In the genomic region with DNA sequence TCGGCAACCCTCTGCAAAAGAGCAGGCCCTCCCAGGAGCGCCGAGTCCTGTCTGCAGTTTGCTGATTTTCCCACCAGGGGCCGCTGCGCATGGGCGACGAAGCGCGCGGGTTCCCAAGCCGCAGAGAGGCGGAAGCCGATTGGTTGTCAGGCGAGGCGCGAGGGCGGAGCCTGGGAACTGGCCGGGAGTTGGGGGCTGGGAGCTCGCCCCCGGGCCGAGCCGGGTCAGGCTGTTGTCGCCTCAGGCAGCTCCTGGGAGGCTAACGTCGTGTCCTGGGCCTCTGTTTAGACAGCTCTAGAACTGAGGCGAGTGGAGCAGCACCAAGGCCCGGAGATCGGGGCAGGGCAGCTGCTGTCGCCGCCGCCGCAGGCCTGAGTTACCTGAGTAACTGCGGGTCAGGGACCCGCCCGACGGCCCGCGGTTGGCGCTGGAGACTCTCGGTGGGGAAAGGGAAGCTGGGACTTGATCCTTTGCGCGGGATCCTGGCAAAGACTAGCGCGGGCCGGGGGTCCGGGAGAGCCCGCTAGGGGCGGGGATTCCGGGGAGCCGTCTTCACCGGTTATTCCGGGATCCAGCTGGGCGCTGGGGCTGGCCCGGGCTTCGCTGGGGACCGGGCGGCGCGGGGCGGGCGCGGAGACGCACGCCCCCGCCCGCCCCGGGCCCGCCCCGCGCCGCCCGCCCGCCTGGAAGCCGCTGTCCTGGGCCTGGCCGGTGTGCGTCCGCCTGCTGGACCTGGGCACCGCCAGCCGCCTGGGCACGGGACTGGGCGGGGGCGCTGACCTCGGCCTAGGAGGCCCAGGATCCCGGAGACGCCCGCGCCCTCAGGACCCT, we compare ENCODE assay signal across 8 cellular contexts. TPM values are rescaled to one million over a fixed set of nuclear protein-coding genes. Genes with fewer than 3 reads are reported as not detected.
DNase-seq lines count a peak whose midpoint lies in the region; ATAC-seq and TF ChIP-seq lines count a peak whose summit lies in the region.

A gene (plus strand): TSS at position 688 of the 831 bp plus-strand sequence. CDS start 607 bp downstream, outside the sequence.

- no peaks in the 10 kb centered on the region for H4K20me1 ChIP-seq in Karpas-422 (ENCODE audit: insufficient read depth, low read depth, low read length)
- no peaks in the 10 kb centered on the region for H4K20me1 ChIP-seq in fibroblast of lung (ENCODE audit: control insufficient read depth, extremely low read depth, insufficient read depth, low read length)

- no peaks in the 10 kb centered on the region for H3K79me2 ChIP-seq in Karpas-422 (ENCODE audit: low read length)
- H3K79me2 ChIP-seq in fibroblast of lung (ENCODE audit: control insufficient read depth, insufficient read depth, low read length), result peaks cover 7% of the 10 kb centered on the region

- H3K4me3 ChIP-seq in Karpas-422 (ENCODE audit: low read length) (peak within 1 kb of the TSS; percentile 78), fibroblast of lung (replicated peaks in 1 of 4; ENCODE audit: control extremely low read depth in 1 of 4, insufficient read depth in 1 of 4, low read depth in 3 of 4, low read length in 4 of 4) (peak within 1 kb of the TSS; percentile 76 to 88 (median 85))

- H3K27me3 ChIP-seq in Karpas-422 (ENCODE audit: low read length) (no peaks in the 10 kb centered on the region), fibroblast of lung (ENCODE audit: control insufficient read depth, insufficient read depth, low read length) (no peaks in the 10 kb centered on the region)

- peak; percentile 91 for DNase-seq in EH (ENCODE audit: low read depth)
- DNase-seq in Karpas-422, result peak; percentile 98
- peak; percentile 84 for DNase-seq in RPMI7951 (ENCODE audit: low read depth)
- DNase-seq in activated T-helper 1 cell treated with anti-CD3 and anti-CD28 coated beads, Interleukin-2, amount 50 U/mL, for 16 hours (ENCODE audit: low read depth in 1 of 2, low spot score in 1 of 2), result peak; percentile 97 to 98
- DNase-seq in fibroblast of lung (ENCODE audit: low read depth in 2 of 2), result peak; percentile 85 to 92
- DNase-seq in natural killer cell, result peak; percentile 98
- peak; percentile 98 for DNase-seq in stimulated activated naive CD4-positive, alpha-beta T cell treated with Interleukin-2 at 50 U/mL for 16 hours (lab: John Stamatoyannopoulos, UW)

- H3K9me3 ChIP-seq in Karpas-422 (ENCODE audit: low read length) (no peaks in the 10 kb centered on the region), fibroblast of lung (ENCODE audit: control insufficient read depth, insufficient read depth, low read depth, low read length) (no peaks in the 10 kb centered on the region)

- peak within 1 kb of the TSS; percentile 96 for H3K4me3 Mint-ChIP-seq in natural killer cell

- peaks cover 67 to 69% of the 10 kb centered on the region in 2 donors for H3K4me1 Mint-ChIP-seq in natural killer cell

- no peaks in the 10 kb centered on the region for H3K9me3 Mint-ChIP-seq in natural killer cell

- peak; percentile 50 for ATAC-seq in GM21825 (IDR thresholded peaks at IDR 0.05; ENCODE audit: unreplicated experiment)
- ATAC-seq in natural killer cell, result peak; percentile 77 to 92 (median 84)

- H3K4me2 ChIP-seq in Karpas-422 (ENCODE audit: low read depth, low read length, poor library complexity, severe bottlenecking) (peak within 1 kb of the TSS; percentile 89), fibroblast of lung (ENCODE audit: extremely low read depth, insufficient read depth, low read length) (peak within 1 kb of the TSS; percentile 90)

- H3K36me3 Mint-ChIP-seq in natural killer cell, result no peaks in the 10 kb centered on the region

- H3K9ac ChIP-seq in Karpas-422 (ENCODE audit: low read length) (peak within 1 kb of the TSS; percentile 68), fibroblast of lung (ENCODE audit: insufficient read depth, low read length) (peak within 1 kb of the TSS; percentile 86)

- H3K9me2 ChIP-seq in Karpas-422 (replicated peaks; ENCODE audit: insufficient read depth, low read length), result no peaks in the 10 kb centered on the region

- intact Hi-C loops in natural killer cell (cut with micrococcal nuclease), result loop anchor here (1.0 to 5.0 kb wide), 8 partner anchors 11 to 217 kb away; no protein-coding TSS in a partner anchor

- peak within 1 kb of the TSS; percentile 83 to 100 for H3K27ac Mint-ChIP-seq in natural killer cell

- H2AFZ ChIP-seq in Karpas-422 (ENCODE audit: low read length), result peak within 1 kb of the TSS; percentile 84; the same call in 1 of the 2 replicates
- peak within 1 kb of the TSS; percentile 93 for H2AFZ ChIP-seq in fibroblast of lung (ENCODE audit: low read length)

- TF ChIP-seq CTCF in fibroblast of lung (conservative IDR thresholded peaks at IDR 0.05 in 1 of 2, IDR thresholded peaks at IDR 0.05 in 1 of 2; ENCODE audit: low read depth in 1 of 2, low read length in 2 of 2) (peak; percentile 77 to 82), natural killer cell (IDR thresholded peaks at IDR 0.05) (peak; percentile 94)

- peaks cover 44% of the 10 kb centered on the region for H3K4me1 ChIP-seq in Karpas-422 (ENCODE audit: low read length)
- H3K4me1 ChIP-seq in fibroblast of lung (ENCODE audit: control insufficient read depth, extremely low read depth, insufficient read depth, low read length), result peaks cover 3% of the 10 kb centered on the region

- no peaks in the 10 kb centered on the region for H3K27me3 Mint-ChIP-seq in natural killer cell (ENCODE audit: low read depth in 2 of 2)

- H3K36me3 ChIP-seq in Karpas-422 (ENCODE audit: insufficient read depth, low read length) (no peaks in the 10 kb centered on the region), fibroblast of lung (ENCODE audit: control insufficient read depth, insufficient read depth, low read length) (no peaks in the 10 kb centered on the region)

- peak within 1 kb of the TSS; percentile 77 for H3K27ac ChIP-seq in Karpas-422 (ENCODE audit: low read length)
- peak within 1 kb of the TSS; percentile 78 for H3K27ac ChIP-seq in fibroblast of lung (ENCODE audit: insufficient read depth, low read length)

RNA-seq across cellular contexts. Expression of the gene that starts here (rescaled TPM):
- total RNA-seq in Karpas-422 (2014; rRNA removed; shearing (Covaris generic); ENCODE audit: low replicate concordance), result 9.0 and 17.0 TPM in 2 replicates
- total RNA-seq in RPMI7951 (2014; rRNA removed; shearing (Covaris generic)), result 13.8 and 14.5 TPM in 2 replicates
- total RNA-seq in fibroblast of lung (25.7 and 44.6 TPM in 2 replicates), natural killer cell (100 to 1,000 TPM; 171 to 187 (median 175) TPM)
- polyA plus RNA-seq in fibroblast of lung, result 24.6 and 38.1 TPM in 2 replicates
- polyA plus RNA-seq in fibroblast of lung (2012), result 23.6 and 31.6 TPM in 2 replicates
- 80.0 and 104 TPM in 2 replicates for polyA minus RNA-seq in fibroblast of lung (ENCODE audit: low replicate concordance)

Comparison
In these comparisons a context has a peak if more than half of its experiments do, and no peak if none do; other contexts are left out.
1. Peak in every context shown above with its lines: DNase-seq, ATAC-seq, H3K4me3 ChIP-seq and H3K27ac ChIP-seq.